ENCODE assay signal across 21 cellular contexts in the genomic region with DNA sequence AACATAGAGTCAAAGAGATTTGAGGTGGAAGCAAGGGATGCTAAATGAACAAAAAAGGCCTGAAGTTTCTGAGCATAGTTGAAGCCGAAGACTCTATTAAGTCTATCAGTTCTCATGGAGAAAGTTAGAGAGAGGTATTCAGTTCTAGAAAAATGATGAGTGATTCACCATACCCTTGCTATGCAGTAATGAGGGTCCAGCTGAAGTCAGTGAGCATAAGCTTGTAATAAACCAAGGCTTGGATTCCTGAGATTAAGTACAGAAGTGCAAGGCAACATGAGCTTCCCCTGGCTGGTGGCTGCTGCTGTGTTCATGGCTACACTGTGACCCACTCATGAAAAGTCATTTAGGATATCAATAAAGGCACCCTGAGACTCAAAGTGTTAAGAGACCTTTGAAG.
DNase-seq lines count a peak whose midpoint lies in the region; ATAC-seq, FAIRE-seq and TF ChIP-seq lines count a peak whose summit lies in the region.
"Had no signal": no experiment of that assay in that cellular context is flagged by ENCODE, and none has a peak within 500 bp of the region (broad histone marks: within the 10 kb centered on the region; RNA-seq: fewer than 3 reads in every experiment).

No MANE protein-coding gene starts in this region.

- H3K27me3 ChIP-seq in astrocyte (ENCODE audit: insufficient read depth, low read length) = no peaks in the 10 kb centered on the region
- no peaks in the 10 kb centered on the region for H3K27me3 ChIP-seq in keratinocyte (ENCODE audit: control insufficient read depth, extremely low read depth, insufficient read depth, low read length)
- H3K27me3 ChIP-seq: BE2C had no signal

- TF ChIP-seq CTCF in astrocyte (IDR thresholded peaks at IDR 0.05; ENCODE audit: insufficient read depth, low read depth, low read length) (no peak), keratinocyte (optimal IDR thresholded peaks at IDR 0.05 in 1 of 3, IDR thresholded peaks at IDR 0.05 in 1 of 3, conservative IDR thresholded peaks at IDR 0.05 in 1 of 3; ENCODE audit: extremely low read depth in 1 of 3, insufficient read depth in 2 of 3, low read length in 3 of 3) (no peak), GM10266 (IDR thresholded peaks at IDR 0.05; ENCODE audit: control insufficient read depth, insufficient read depth, low read depth, missing control alignments) (no peak)

- H3K4me2 ChIP-seq in astrocyte (ENCODE audit: low read length) = no peak overlapping the region
- no peak overlapping the region for H3K4me2 ChIP-seq in keratinocyte (ENCODE audit: control insufficient read depth, extremely low read depth, insufficient read depth, low read depth, low read length)

- dilution Hi-C loops in keratinocyte (cut with MboI; ENCODE audit: extremely low pct_ligation_motif_present, low sequenced_read_pairs) = loop anchor here (10.0 kb wide), 1 partner anchor 118 kb away; no protein-coding TSS in a partner anchor

- H3K9me3 Mint-ChIP-seq in activated naive CD4-positive, alpha-beta T cell treated with anti-CD3 and anti-CD28 coated beads, Interleukin-2, amount 50 U/mL, for 24 hours = peaks cover 11% of the 10 kb centered on the region
- no peaks in the 10 kb centered on the region for H3K9me3 Mint-ChIP-seq in astrocyte (ENCODE audit: unreplicated experiment)

- peaks cover 62% of the 10 kb centered on the region for H3K4me1 Mint-ChIP-seq in activated naive CD4-positive, alpha-beta T cell treated with anti-CD3 and anti-CD28 coated beads, Interleukin-2, amount 50 U/mL, for 24 hours
- H3K4me1 Mint-ChIP-seq in astrocyte (ENCODE audit: low read depth, unreplicated experiment) = peaks cover 16% of the 10 kb centered on the region

- FAIRE-seq in astrocyte (lab: Jason Lieb, UNC) = peak; percentile 88
- peak; percentile 46 for FAIRE-seq in keratinocyte (lab: Jason Lieb, UNC)
- FAIRE-seq: GM12891 had no signal

- no peaks in the 10 kb centered on the region for H3K9me1 ChIP-seq in keratinocyte (ENCODE audit: control insufficient read depth, extremely low read depth, insufficient read depth, low read length)

- no peak overlapping the region for H3K4me3 Mint-ChIP-seq in activated naive CD4-positive, alpha-beta T cell treated with anti-CD3 and anti-CD28 coated beads, Interleukin-2, amount 50 U/mL, for 24 hours
- no peak overlapping the region for H3K4me3 Mint-ChIP-seq in astrocyte (ENCODE audit: unreplicated experiment)

- H3K79me2 ChIP-seq in astrocyte (ENCODE audit: insufficient read depth, low read length) = no peaks in the 10 kb centered on the region
- peaks cover 2% of the 10 kb centered on the region for H3K79me2 ChIP-seq in keratinocyte (ENCODE audit: control insufficient read depth, insufficient read depth, low read length)

- H2AFZ ChIP-seq in astrocyte (ENCODE audit: low read depth, low read length) (no peak overlapping the region), keratinocyte (ENCODE audit: control insufficient read depth, low read length) (peak overlapping the region; percentile 24)

- H3K9me3 ChIP-seq in astrocyte (ENCODE audit: insufficient read depth, low read depth, low read length) = no peaks in the 10 kb centered on the region
- H3K9me3 ChIP-seq in keratinocyte (ENCODE audit: control insufficient read depth, low read depth, low read length) = no peaks in the 10 kb centered on the region
- H3K9me3 ChIP-seq: BE2C had no signal

- H3K9ac ChIP-seq in astrocyte (ENCODE audit: low read length) (no peak overlapping the region), keratinocyte (ENCODE audit: control insufficient read depth, extremely low read depth, insufficient read depth, low read length) (no peak overlapping the region)

- DNase-seq in activated naive CD4-positive, alpha-beta T cell treated with Interleukin-2 at 50 U/mL for 16 hours = no peak
- DNase-seq in astrocyte (ENCODE audit: low read depth) = peak; percentile 81
- no peak for DNase-seq in keratinocyte (ENCODE audit: low read depth, low spot score)
- DNase-seq in GM10266 (ENCODE audit: extremely low spot score) = no peak
- no peak for DNase-seq in Ammon's horn (ENCODE audit: low spot score)
- DNase-seq: BE2C, DMS79 treated with DMSO at 0.1 percent for 48 hours, GOT3, KBM-7, MM.1S, NCI-H1048, NCI-H1417 treated with DMSO at 0.1 percent for 48 hours, NCI-H187, NCI-H446, NCI-H526, SHP77 had no signal

- H3K27ac ChIP-seq in astrocyte (ENCODE audit: low read depth, low read length) = no peak overlapping the region
- H3K27ac ChIP-seq in keratinocyte (ENCODE audit: control insufficient read depth, insufficient read depth, low read length) = no peak overlapping the region
- H3K27ac ChIP-seq: 22Rv1 had no signal

- peaks cover 19% of the 10 kb centered on the region for H3K4me1 ChIP-seq in astrocyte (ENCODE audit: insufficient read depth, low read length)
- H3K4me1 ChIP-seq in keratinocyte (ENCODE audit: control insufficient read depth, extremely low read depth, insufficient read depth, low read length) = peaks cover 29% of the 10 kb centered on the region
- H3K4me1 ChIP-seq: BE2C had no signal

- H3K4me3 ChIP-seq in astrocyte (ENCODE audit: insufficient read depth, low read depth, low read length) (no peak overlapping the region), keratinocyte (ENCODE audit: control insufficient read depth in 2 of 3, extremely low read depth in 1 of 3, insufficient read depth in 2 of 3, low read depth in 1 of 3, low read length in 3 of 3) (no peak overlapping the region)

- no peaks in the 10 kb centered on the region for H4K20me1 ChIP-seq in astrocyte (ENCODE audit: insufficient read depth, low read length)
- H4K20me1 ChIP-seq in keratinocyte (ENCODE audit: control insufficient read depth, extremely low read depth, insufficient read depth, low read length) = no peaks in the 10 kb centered on the region

- ATAC-seq in HG02642 (IDR thresholded peaks at IDR 0.05; ENCODE audit: poor library complexity, unreplicated experiment) = no peak
- ATAC-seq in GM18868 (IDR thresholded peaks at IDR 0.05; ENCODE audit: unreplicated experiment) = no peak

- H3K36me3 Mint-ChIP-seq in activated naive CD4-positive, alpha-beta T cell treated with anti-CD3 and anti-CD28 coated beads, Interleukin-2, amount 50 U/mL, for 24 hours = no peaks in the 10 kb centered on the region
- H3K36me3 Mint-ChIP-seq in astrocyte (ENCODE audit: low read depth, unreplicated experiment) = no peaks in the 10 kb centered on the region

- H3K36me3 ChIP-seq in astrocyte (ENCODE audit: insufficient read depth, low read length) (no peaks in the 10 kb centered on the region), keratinocyte (ENCODE audit: control insufficient read depth in 2 of 2, extremely low read depth in 1 of 2, insufficient read depth in 2 of 2, low read length in 2 of 2) (no peaks in the 10 kb centered on the region)
- H3K36me3 ChIP-seq: BE2C had no signal

- no peaks in the 10 kb centered on the region for H3K27me3 Mint-ChIP-seq in activated naive CD4-positive, alpha-beta T cell treated with anti-CD3 and anti-CD28 coated beads, Interleukin-2, amount 50 U/mL, for 24 hours
- no peaks in the 10 kb centered on the region for H3K27me3 Mint-ChIP-seq in astrocyte (ENCODE audit: low read depth, unreplicated experiment)

- peak overlapping the region; percentile 31 for H3K27ac Mint-ChIP-seq in activated naive CD4-positive, alpha-beta T cell treated with anti-CD3 and anti-CD28 coated beads, Interleukin-2, amount 50 U/mL, for 24 hours
- H3K27ac Mint-ChIP-seq in astrocyte (ENCODE audit: unreplicated experiment) = no peak overlapping the region
